ENCODE assay signal across 1 cellular context in genomic region chr9:131554088-131554864, GRCh38.
TF ChIP-seq lines count a peak whose summit lies in the region.

No MANE protein-coding gene starts in this region.

TF ChIP-seq in H1, 55 proteins besides CTCF, POLR2A, EP300 and RAD21:
- no peak for TF ChIP-seq KDM4A (IDR thresholded peaks at IDR 0.05; ENCODE audit: low read depth, low read length, severe bottlenecking)
- TF ChIP-seq SP4 (IDR thresholded peaks at IDR 0.05; ENCODE audit: low read length), result no peak
- TF ChIP-seq SP1 (IDR thresholded peaks at IDR 0.05; ENCODE audit: low read depth, low read length), result peak; percentile 84
- TF ChIP-seq HDAC2 (IDR thresholded peaks at IDR 0.05; ENCODE audit: borderline replicate concordance in 1 of 2, low read depth in 2 of 2, low read length in 2 of 2), result no peak
- TF ChIP-seq MAX (IDR thresholded peaks at IDR 0.05), result 0 out of 2 replicates have a peak, but pooled peaks have one; percentile 22
- TF ChIP-seq SRF (IDR thresholded peaks at IDR 0.05; ENCODE audit: low read depth, low read length), result no peak
- TF ChIP-seq EZH2 (IDR thresholded peaks at IDR 0.05; ENCODE audit: low read depth, low read length, severe bottlenecking), result peak; percentile 5
- no peak for TF ChIP-seq JUN (IDR thresholded peaks at IDR 0.05; ENCODE audit: low read depth, low read length)
